2 cellular contexts compared by ENCODE assay signal in the genomic region with DNA sequence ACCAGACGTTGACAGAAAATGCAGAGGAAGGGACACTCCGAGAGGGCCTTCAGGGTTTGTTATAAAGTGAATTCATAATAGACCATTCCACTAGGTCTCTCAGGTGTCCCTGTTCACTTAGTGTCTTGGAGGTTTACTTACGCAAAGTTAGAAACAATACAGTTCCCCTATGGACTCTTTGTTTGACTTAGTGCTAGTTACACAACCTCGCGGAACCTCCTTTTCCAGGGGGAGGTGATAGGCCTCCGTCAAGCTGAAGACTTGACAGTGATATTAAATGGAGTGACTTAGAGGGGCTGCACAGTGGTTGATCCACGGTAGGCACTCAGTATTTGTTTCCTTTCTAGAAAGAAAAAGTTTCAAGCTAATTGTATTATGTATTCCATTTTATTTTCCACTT.
TF ChIP-seq lines count a peak whose summit lies in the region.

No MANE protein-coding gene starts in this region.

TF ChIP-seq in SK-N-SH, 30 proteins besides CTCF, POLR2A, EP300 and RAD21 (continued from another document):
- TF ChIP-seq, protein P1, sequence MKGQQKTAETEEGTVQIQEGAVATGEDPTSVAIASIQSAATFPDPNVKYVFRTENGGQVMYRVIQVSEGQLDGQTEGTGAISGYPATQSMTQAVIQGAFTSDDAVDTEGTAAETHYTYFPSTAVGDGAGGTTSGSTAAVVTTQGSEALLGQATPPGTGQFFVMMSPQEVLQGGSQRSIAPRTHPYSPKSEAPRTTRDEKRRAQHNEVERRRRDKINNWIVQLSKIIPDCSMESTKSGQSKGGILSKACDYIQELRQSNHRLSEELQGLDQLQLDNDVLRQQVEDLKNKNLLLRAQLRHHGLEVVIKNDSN (IDR thresholded peaks at IDR 0.05; ENCODE audit: borderline replicate concordance, low read depth): no peak
- TF ChIP-seq, protein P2, sequence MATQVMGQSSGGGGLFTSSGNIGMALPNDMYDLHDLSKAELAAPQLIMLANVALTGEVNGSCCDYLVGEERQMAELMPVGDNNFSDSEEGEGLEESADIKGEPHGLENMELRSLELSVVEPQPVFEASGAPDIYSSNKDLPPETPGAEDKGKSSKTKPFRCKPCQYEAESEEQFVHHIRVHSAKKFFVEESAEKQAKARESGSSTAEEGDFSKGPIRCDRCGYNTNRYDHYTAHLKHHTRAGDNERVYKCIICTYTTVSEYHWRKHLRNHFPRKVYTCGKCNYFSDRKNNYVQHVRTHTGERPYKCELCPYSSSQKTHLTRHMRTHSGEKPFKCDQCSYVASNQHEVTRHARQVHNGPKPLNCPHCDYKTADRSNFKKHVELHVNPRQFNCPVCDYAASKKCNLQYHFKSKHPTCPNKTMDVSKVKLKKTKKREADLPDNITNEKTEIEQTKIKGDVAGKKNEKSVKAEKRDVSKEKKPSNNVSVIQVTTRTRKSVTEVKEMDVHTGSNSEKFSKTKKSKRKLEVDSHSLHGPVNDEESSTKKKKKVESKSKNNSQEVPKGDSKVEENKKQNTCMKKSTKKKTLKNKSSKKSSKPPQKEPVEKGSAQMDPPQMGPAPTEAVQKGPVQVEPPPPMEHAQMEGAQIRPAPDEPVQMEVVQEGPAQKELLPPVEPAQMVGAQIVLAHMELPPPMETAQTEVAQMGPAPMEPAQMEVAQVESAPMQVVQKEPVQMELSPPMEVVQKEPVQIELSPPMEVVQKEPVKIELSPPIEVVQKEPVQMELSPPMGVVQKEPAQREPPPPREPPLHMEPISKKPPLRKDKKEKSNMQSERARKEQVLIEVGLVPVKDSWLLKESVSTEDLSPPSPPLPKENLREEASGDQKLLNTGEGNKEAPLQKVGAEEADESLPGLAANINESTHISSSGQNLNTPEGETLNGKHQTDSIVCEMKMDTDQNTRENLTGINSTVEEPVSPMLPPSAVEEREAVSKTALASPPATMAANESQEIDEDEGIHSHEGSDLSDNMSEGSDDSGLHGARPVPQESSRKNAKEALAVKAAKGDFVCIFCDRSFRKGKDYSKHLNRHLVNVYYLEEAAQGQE (IDR thresholded peaks at IDR 0.05; ENCODE audit: low read depth, low read length): no peak
- no peak for TF ChIP-seq CHD2 (IDR thresholded peaks at IDR 0.05; ENCODE audit: low read length, partially characterized antibody)
- TF ChIP-seq TEAD4 (IDR thresholded peaks at IDR 0.05; ENCODE audit: borderline replicate concordance, insufficient read depth): no peak
- TF ChIP-seq MXI1 (IDR thresholded peaks at IDR 0.05; ENCODE audit: low read depth, low read length): no peak
- TF ChIP-seq NFIC (IDR thresholded peaks at IDR 0.05; ENCODE audit: borderline replicate concordance): no peak

TF ChIP-seq in SK-N-SH treated with all-trans-retinoic acid at 6 μM for 48 hours, 23 proteins besides CTCF, POLR2A, EP300 and RAD21 (continued from another document):
- TF ChIP-seq, protein P3, sequence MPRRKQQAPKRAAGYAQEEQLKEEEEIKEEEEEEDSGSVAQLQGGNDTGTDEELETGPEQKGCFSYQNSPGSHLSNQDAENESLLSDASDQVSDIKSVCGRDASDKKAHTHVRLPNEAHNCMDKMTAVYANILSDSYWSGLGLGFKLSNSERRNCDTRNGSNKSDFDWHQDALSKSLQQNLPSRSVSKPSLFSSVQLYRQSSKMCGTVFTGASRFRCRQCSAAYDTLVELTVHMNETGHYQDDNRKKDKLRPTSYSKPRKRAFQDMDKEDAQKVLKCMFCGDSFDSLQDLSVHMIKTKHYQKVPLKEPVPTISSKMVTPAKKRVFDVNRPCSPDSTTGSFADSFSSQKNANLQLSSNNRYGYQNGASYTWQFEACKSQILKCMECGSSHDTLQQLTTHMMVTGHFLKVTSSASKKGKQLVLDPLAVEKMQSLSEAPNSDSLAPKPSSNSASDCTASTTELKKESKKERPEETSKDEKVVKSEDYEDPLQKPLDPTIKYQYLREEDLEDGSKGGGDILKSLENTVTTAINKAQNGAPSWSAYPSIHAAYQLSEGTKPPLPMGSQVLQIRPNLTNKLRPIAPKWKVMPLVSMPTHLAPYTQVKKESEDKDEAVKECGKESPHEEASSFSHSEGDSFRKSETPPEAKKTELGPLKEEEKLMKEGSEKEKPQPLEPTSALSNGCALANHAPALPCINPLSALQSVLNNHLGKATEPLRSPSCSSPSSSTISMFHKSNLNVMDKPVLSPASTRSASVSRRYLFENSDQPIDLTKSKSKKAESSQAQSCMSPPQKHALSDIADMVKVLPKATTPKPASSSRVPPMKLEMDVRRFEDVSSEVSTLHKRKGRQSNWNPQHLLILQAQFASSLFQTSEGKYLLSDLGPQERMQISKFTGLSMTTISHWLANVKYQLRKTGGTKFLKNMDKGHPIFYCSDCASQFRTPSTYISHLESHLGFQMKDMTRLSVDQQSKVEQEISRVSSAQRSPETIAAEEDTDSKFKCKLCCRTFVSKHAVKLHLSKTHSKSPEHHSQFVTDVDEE (CRISPR knock-in tag; IDR thresholded peaks at IDR 0.05): no peak
- TF ChIP-seq, protein P4, sequence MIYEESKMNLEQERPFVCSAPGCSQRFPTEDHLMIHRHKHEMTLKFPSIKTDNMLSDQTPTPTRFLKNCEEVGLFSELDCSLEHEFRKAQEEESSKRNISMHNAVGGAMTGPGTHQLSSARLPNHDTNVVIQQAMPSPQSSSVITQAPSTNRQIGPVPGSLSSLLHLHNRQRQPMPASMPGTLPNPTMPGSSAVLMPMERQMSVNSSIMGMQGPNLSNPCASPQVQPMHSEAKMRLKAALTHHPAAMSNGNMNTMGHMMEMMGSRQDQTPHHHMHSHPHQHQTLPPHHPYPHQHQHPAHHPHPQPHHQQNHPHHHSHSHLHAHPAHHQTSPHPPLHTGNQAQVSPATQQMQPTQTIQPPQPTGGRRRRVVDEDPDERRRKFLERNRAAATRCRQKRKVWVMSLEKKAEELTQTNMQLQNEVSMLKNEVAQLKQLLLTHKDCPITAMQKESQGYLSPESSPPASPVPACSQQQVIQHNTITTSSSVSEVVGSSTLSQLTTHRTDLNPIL (CRISPR knock-in tag; IDR thresholded peaks at IDR 0.05; ENCODE audit: low read depth): no peak
- TF ChIP-seq ARNTL (CRISPR knock-in tag; IDR thresholded peaks at IDR 0.05; ENCODE audit: borderline replicate concordance, low read depth) (no peak), ISL1 (CRISPR knock-in tag; IDR thresholded peaks at IDR 0.05) (no peak)
